In the genomic region with DNA sequence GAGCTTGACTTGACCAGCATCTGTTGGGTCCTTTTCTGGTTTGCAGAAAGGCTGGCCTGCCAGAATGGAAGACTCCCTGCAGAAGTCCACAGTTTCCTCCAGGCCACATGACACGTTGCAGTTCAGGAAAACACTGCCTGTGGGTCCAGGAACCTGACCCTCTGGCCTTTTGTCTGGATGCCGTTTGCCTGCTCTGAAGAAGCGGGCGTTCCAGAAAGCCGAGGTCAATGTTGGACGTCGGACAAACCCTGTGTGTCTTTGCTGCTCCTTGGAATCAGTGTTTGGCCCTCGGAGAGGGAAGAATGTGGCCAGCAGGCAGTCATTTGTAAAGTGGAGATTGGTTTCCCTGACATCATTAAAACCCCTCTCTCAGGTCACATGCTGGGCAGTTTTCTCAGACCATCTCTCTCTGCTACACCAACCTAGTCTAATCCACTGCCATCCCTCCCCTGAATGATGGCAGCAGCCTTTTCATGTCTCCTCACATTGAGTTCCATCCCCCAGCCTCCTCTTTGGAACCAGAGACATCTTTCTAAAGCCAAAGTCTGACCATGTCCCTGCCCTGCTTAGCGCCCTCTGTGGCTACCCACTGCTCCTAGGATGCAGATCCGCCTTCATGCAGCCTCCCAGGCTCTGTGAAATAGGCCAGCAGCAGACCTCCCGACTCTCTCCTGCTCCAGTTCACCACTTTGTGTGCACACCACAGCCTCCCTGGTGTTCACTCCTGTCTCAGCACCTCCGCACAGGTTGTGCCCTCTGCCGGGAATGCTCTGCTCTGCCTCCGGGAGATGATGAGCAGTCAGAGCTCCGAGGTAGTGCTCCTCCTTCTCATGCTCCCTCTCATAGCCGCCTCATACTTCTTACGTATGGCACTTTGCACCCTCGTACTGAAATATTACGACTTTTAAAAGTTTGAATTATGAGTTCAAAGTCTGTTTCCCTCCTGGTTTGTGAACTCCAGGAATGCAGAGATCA, we compare ENCODE assay signal across 15 cellular contexts.
DNase-seq lines count a peak whose midpoint lies in the region; ATAC-seq and TF ChIP-seq lines count a peak whose summit lies in the region.
"Had no signal": no experiment of that assay in that cellular context is flagged by ENCODE, and none has a peak within 500 bp of the region (broad histone marks: within the 10 kb centered on the region; RNA-seq: fewer than 3 reads in every experiment).

No MANE protein-coding gene starts in this region.

- peaks cover 0 to 41% of the 10 kb centered on the region in 2 donors for H3K27me3 ChIP-seq in left lung
- no peaks in the 10 kb centered on the region for H3K27me3 ChIP-seq in stomach
- no peaks in the 10 kb centered on the region for H3K27me3 ChIP-seq in BE2C
- H3K27me3 ChIP-seq: cardiac muscle cell had no signal

- H3K4me3 Mint-ChIP-seq in T-helper 17 cell: peak overlapping the region; percentile 59
- H3K4me3 Mint-ChIP-seq: activated T-helper 1 cell treated with anti-CD3 and anti-CD28 coated beads, Interleukin-12 subunit alpha, Interleukin-12 subunit beta, Interleukin-2, Interleukin-4 antibody, amounts not matched to agents 30 ng/mL and 10 ng/mL and 1 ng/mL, durations not matched to agents 14 hours and 24 hours and 36 hours had no signal

- peak overlapping the region; percentile 97 for H3K27ac Mint-ChIP-seq in T-helper 17 cell
- H3K27ac Mint-ChIP-seq: activated T-helper 1 cell treated with anti-CD3 and anti-CD28 coated beads, Interleukin-12 subunit alpha, Interleukin-12 subunit beta, Interleukin-2, Interleukin-4 antibody, amounts not matched to agents 30 ng/mL and 10 ng/mL and 1 ng/mL, durations not matched to agents 14 hours and 24 hours and 36 hours had no signal

- peaks cover 17% of the 10 kb centered on the region for H3K27me3 Mint-ChIP-seq in T-helper 17 cell

- TF ChIP-seq EP300 in stomach (IDR thresholded peaks at IDR 0.05): peak; percentile 20

- TF ChIP-seq CTCF in left lung (IDR thresholded peaks at IDR 0.05): no peak
- TF ChIP-seq CTCF in stomach (IDR thresholded peaks at IDR 0.05): no peak
- no peak for TF ChIP-seq CTCF in BE2C (IDR thresholded peaks at IDR 0.05; ENCODE audit: low read depth, low read length)

- H3K4me3 ChIP-seq in left lung (no peak overlapping the region), stomach (no peak overlapping the region), BE2C (ENCODE audit: low read depth, low read length) (no peak overlapping the region)
- H3K4me3 ChIP-seq: BLaER1, cardiac muscle cell had no signal

- no peaks in the 10 kb centered on the region for H3K36me3 ChIP-seq in left lung
- peaks cover 0 to 9% (median 0%) of the 10 kb centered on the region in 4 donors for H3K36me3 ChIP-seq in stomach
- H3K36me3 ChIP-seq in BE2C: no peaks in the 10 kb centered on the region
- H3K36me3 ChIP-seq: BLaER1, cardiac muscle cell, neutrophil had no signal

- H3K4me1 ChIP-seq in left lung (peaks cover 9 to 19% of the 10 kb centered on the region in 2 donors), stomach (peaks cover 15 to 46% (median 29%) of the 10 kb centered on the region in 4 donors), BE2C (no peaks in the 10 kb centered on the region)

- ATAC-seq in T-helper 17 cell (no peak), left lung (peak; percentile 34), GM18519 (IDR thresholded peaks at IDR 0.05; ENCODE audit: low FRiP score, unreplicated experiment) (no peak), HG02970 (IDR thresholded peaks at IDR 0.05; ENCODE audit: low FRiP score, unreplicated experiment) (no peak)
- ATAC-seq: activated CD4-positive, CD25-positive, alpha-beta regulatory T cell treated with anti-CD3 and anti-CD28 coated beads, Interleukin-2, amount 50 U/mL, for 24 hours; esophagus mucosa had no signal

- H3K4me1 Mint-ChIP-seq in T-helper 17 cell: peaks cover 43% of the 10 kb centered on the region

- peak overlapping the region in 1 of 2 donors; percentile 39 for H3K27ac ChIP-seq in left lung
- H3K27ac ChIP-seq in stomach: peak overlapping the region in 4 of 5 donors; percentile 54 to 69 (median 61)
- H3K27ac ChIP-seq: BLaER1, cardiac muscle cell, neutrophil had no signal

- intact Hi-C loops in left lung (cut with DNase I): no loop called here
- intact Hi-C loops in stomach (cut with DNase I; ENCODE audit: low total_unique reads): no loop called here

- H3K9me3 ChIP-seq in T-helper 17 cell (ENCODE audit: control insufficient read depth, low read length, poor library complexity, severe bottlenecking) (peaks cover 3% of the 10 kb centered on the region), left lung (peaks cover 0 to 9% of the 10 kb centered on the region in 2 donors), stomach (peaks cover 3 to 13% (median 6%) of the 10 kb centered on the region in 4 donors), BE2C (peaks cover 3% of the 10 kb centered on the region)
- H3K9me3 ChIP-seq: neutrophil had no signal

- TF ChIP-seq POLR2A in stomach (IDR thresholded peaks at IDR 0.05): no peak

- 66 to 80% (median 75%) methylated on average over 19 of the region's 19 CpGs for WGBS in stomach, 5 donors

- DNase-seq in T-helper 17 cell: no peak
- DNase-seq in fibroblast of gingiva (ENCODE audit: low read depth): peak; percentile 54
- DNase-seq in left lung: peak in 1 of 2 donors; percentile 49
- DNase-seq in stomach: no peak
- DNase-seq in AG08396 (ENCODE audit: low spot score): no peak
- no peak for DNase-seq in BE2C
- DNase-seq: GF-D8 had no signal

- H3K36me3 Mint-ChIP-seq in T-helper 17 cell (ENCODE audit: low read depth): peaks cover 23% of the 10 kb centered on the region
